Comparison of ENCODE assay signal across 10 cellular contexts in the genomic region with DNA sequence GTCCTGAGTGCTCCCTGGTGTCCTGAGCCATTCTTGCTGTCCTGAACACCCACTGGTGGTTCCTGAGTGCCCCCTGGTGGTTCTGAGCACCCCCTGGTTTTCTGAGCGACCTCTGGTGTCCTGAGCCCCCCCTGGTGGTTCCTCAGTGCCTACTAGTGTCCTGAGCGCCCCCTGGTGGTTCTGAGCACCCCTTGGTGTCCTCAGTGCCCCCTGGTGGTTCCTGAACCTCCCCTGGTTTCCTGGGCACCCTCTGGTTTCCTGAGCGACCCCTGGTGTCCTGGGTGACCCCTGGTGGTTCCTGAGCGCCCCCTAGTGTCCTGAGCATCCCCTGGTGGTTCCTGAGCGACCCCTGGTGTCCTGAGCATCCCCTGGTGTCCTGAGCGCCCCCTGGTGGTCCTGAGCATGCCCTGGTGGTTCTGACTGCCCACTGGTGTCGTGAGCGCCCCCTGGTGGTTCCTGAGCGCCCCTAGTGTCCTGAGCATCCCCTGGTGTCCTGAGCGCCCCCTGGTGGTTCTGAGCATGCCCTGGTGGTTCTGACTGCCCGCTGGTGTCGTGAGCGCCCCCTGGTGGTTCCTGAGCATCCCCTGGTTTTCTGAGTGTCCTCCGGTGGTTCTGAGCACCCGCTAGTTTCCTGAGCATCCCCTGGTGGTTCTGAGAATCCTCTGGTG.
DNase-seq lines count a peak whose midpoint lies in the region; ATAC-seq and TF ChIP-seq lines count a peak whose summit lies in the region.
"Had no signal": no experiment of that assay in that cellular context is flagged by ENCODE, and none has a peak within 500 bp of the region (broad histone marks: within the 10 kb centered on the region; RNA-seq: fewer than 3 reads in every experiment).

No MANE protein-coding gene starts in this region.

- CTCF ChIA-PET in activated CD8-positive, alpha-beta memory T cell treated with anti-CD3 and anti-CD28 coated beads, Interleukin-2, amount 10 ng/mL, durations not matched to agents 7 days and 5 days (lab: Charles Lee), result interaction anchor here (0.6 to 3.4 kb wide), 8 partner anchors 11 to 39 kb away, joined by 3 to 39 read pairs (median 9); no protein-coding TSS in a partner anchor

- TF ChIP-seq CTCF in fibroblast of the aortic adventitia (IDR thresholded peaks at IDR 0.05; ENCODE audit: insufficient read depth, low read length) (peak; percentile 36), lower leg skin (IDR thresholded peaks at IDR 0.05) (no peak)

- DNase-seq in GDM1 (lab: John Stamatoyannopoulos, UW) (peak; percentile 26), NCI-H146 (lab: John Stamatoyannopoulos, UW) (peak; percentile 90), fibroblast of the aortic adventitia (ENCODE audit: low read depth) (no peak), lower leg skin (ENCODE audit: low spot score in 2 of 2) (no peak)
- peak; percentile 93 for DNase-seq in activated CD8-positive, alpha-beta memory T cell treated with anti-CD3 and anti-CD28 coated beads, Interleukin-2, amount 10 ng/mL, durations not matched to agents 7 days and 5 days
- peak; percentile 88 for DNase-seq in stimulated activated CD4-positive, alpha-beta T cell treated with anti-CD3 and anti-CD28 coated beads, Interleukin-15, amount 100 ng/mL, for 24 hours

- no peak for TF ChIP-seq POLR2A in lower leg skin (IDR thresholded peaks at IDR 0.05)

- WGBS in lower leg skin, 2 donors, result 65 to 72% methylated on average over 10 to 12 of the region's 15 CpGs

- no peaks in the 10 kb centered on the region for H3K27me3 Mint-ChIP-seq in activated CD8-positive, alpha-beta memory T cell treated with anti-CD3 and anti-CD28 coated beads, Interleukin-2, amount 10 ng/mL, durations not matched to agents 7 days and 5 days

- peak overlapping the region; percentile 63 for H3K4me3 Mint-ChIP-seq in activated CD8-positive, alpha-beta memory T cell treated with anti-CD3 and anti-CD28 coated beads, Interleukin-2, amount 10 ng/mL, durations not matched to agents 7 days and 5 days

- no peaks in the 10 kb centered on the region for H3K36me3 Mint-ChIP-seq in activated CD8-positive, alpha-beta memory T cell treated with anti-CD3 and anti-CD28 coated beads, Interleukin-2, amount 10 ng/mL, durations not matched to agents 7 days and 5 days

- intact Hi-C loops in lower leg skin (cut with DNase I; ENCODE audit: low total_unique reads), result no loop called here

- ATAC-seq in GM21786 (IDR thresholded peaks at IDR 0.05; ENCODE audit: unreplicated experiment) (peak; percentile 74), GM18520 (IDR thresholded peaks at IDR 0.05; ENCODE audit: unreplicated experiment) (no peak)
- peak; percentile 88 for ATAC-seq in activated CD8-positive, alpha-beta memory T cell treated with anti-CD3 and anti-CD28 coated beads, Interleukin-2, amount 10 ng/mL, durations not matched to agents 7 days and 5 days

- peak overlapping the region; percentile 70 for H3K27ac Mint-ChIP-seq in activated CD8-positive, alpha-beta memory T cell treated with anti-CD3 and anti-CD28 coated beads, Interleukin-2, amount 10 ng/mL, durations not matched to agents 7 days and 5 days

- H3K4me1 Mint-ChIP-seq in activated CD8-positive, alpha-beta memory T cell treated with anti-CD3 and anti-CD28 coated beads, Interleukin-2, amount 10 ng/mL, durations not matched to agents 7 days and 5 days, result peaks cover 52% of the 10 kb centered on the region

- no peak overlapping the region for H3K4me3 ChIP-seq in fibroblast of the aortic adventitia (ENCODE audit: low read depth, low read length)
- no peak overlapping the region for H3K4me3 ChIP-seq in lower leg skin (ENCODE audit: low read depth, poor library complexity, severe bottlenecking)
- H3K4me3 ChIP-seq: SJSA1, skin epidermis had no signal

- H3K9me3 Mint-ChIP-seq in activated CD8-positive, alpha-beta memory T cell treated with anti-CD3 and anti-CD28 coated beads, Interleukin-2, amount 10 ng/mL, durations not matched to agents 7 days and 5 days (ENCODE audit: low read depth), result no peaks in the 10 kb centered on the region

Comparison
In these comparisons a context has a peak if more than half of its experiments do, and no peak if none do; other contexts are left out.
1. DNase-seq: peak in GDM1 (single experiment), NCI-H146 (single experiment), activated CD8-positive, alpha-beta memory T cell treated with anti-CD3 and anti-CD28 coated beads, Interleukin-2, amount 10 ng/mL, durations not matched to agents 7 days and 5 days (single experiment) and stimulated activated CD4-positive, alpha-beta T cell treated with anti-CD3 and anti-CD28 coated beads, Interleukin-15, amount 100 ng/mL, for 24 hours (single experiment); none in fibroblast of the aortic adventitia (single experiment) and lower leg skin (0 of 2).